ENCODE assay signal across 1 cellular context in the genomic region with DNA sequence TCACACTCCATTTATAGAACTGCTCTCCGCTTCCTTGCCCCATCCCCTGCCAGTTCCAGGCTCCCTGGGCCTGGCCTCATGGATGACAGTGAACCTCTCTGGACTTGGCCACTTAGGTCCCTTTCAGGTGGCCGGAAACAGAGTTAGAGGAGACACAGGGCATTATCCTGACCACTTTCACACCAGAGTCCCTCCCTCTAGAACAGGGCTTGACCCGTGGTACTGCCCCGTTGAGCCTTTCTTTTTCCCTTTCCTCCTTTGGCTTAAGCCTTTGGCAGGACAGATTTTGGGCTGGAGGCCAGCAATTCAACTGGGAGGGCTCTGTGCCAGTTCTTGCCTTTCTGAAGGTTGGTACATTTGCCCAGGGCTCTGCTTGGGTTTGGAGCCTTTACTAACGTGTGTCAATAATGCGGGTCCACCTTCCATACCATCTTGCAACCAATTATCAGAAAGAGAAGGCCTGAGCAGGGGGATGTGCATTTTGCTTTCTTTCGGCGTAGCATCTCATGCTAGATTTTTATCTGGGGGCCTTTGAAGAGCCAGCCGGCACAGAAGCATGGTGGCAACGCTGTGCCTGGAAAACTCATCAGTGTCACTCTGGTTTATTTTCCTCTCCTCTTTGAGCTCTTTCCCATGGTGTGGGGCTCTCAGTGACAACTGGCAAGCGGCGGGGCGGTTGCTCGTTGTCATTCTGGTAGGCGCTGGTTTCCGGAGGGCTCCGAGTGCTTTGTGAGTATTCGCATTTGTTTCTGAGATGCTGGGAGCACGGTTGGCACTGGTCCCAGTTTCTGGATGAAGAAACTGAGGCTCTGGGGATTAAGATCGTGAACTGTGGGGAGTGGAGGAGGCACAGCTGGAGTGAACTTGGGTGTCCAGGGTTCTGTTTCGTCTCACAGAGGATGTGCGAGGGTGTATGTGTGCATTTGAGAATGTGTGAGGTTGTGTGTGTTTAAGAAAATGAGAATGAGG.
TF ChIP-seq lines count a peak whose summit lies in the region.

No MANE protein-coding gene starts in this region.

TF ChIP-seq in IMR-90, 13 proteins besides CTCF, POLR2A, EP300 and RAD21:
- TF ChIP-seq MAFK (IDR thresholded peaks at IDR 0.05; ENCODE audit: low read depth, low read length) (no peak), MXI1 (IDR thresholded peaks at IDR 0.05; ENCODE audit: borderline replicate concordance, low read depth, low read length) (no peak), CEBPB (IDR thresholded peaks at IDR 0.05; ENCODE audit: low read depth, low read length) (no peak), NFE2L2 (IDR thresholded peaks at IDR 0.05; ENCODE audit: low read depth, low read length) (no peak), RFX5 (IDR thresholded peaks at IDR 0.05; ENCODE audit: low read depth, low read length) (no peak), FOS (IDR thresholded peaks at IDR 0.05; ENCODE audit: low read depth, low read length) (no peak), CHD1 (IDR thresholded peaks at IDR 0.05; ENCODE audit: low read depth, low read length) (no peak), MAZ (IDR thresholded peaks at IDR 0.05; ENCODE audit: borderline replicate concordance, low read depth, low read length) (no peak), RCOR1 (IDR thresholded peaks at IDR 0.05; ENCODE audit: insufficient replicate concordance, low read length) (no peak), SMC3 (IDR thresholded peaks at IDR 0.05; ENCODE audit: low read depth, low read length) (no peak), BHLHE40 (IDR thresholded peaks at IDR 0.05; ENCODE audit: low read depth, low read length) (no peak)
- TF ChIP-seq, protein P1, sequence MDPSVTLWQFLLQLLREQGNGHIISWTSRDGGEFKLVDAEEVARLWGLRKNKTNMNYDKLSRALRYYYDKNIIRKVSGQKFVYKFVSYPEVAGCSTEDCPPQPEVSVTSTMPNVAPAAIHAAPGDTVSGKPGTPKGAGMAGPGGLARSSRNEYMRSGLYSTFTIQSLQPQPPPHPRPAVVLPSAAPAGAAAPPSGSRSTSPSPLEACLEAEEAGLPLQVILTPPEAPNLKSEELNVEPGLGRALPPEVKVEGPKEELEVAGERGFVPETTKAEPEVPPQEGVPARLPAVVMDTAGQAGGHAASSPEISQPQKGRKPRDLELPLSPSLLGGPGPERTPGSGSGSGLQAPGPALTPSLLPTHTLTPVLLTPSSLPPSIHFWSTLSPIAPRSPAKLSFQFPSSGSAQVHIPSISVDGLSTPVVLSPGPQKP (IDR thresholded peaks at IDR 0.05; ENCODE audit: borderline replicate concordance, low read depth, low read length), result no peak
- TF ChIP-seq, protein P2, sequence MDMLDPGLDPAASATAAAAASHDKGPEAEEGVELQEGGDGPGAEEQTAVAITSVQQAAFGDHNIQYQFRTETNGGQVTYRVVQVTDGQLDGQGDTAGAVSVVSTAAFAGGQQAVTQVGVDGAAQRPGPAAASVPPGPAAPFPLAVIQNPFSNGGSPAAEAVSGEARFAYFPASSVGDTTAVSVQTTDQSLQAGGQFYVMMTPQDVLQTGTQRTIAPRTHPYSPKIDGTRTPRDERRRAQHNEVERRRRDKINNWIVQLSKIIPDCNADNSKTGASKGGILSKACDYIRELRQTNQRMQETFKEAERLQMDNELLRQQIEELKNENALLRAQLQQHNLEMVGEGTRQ (IDR thresholded peaks at IDR 0.05; ENCODE audit: low read depth, low read length), result no peak
TF ChIP-seq in IMR-90: peak in this region for 0.
